In the genomic region with DNA sequence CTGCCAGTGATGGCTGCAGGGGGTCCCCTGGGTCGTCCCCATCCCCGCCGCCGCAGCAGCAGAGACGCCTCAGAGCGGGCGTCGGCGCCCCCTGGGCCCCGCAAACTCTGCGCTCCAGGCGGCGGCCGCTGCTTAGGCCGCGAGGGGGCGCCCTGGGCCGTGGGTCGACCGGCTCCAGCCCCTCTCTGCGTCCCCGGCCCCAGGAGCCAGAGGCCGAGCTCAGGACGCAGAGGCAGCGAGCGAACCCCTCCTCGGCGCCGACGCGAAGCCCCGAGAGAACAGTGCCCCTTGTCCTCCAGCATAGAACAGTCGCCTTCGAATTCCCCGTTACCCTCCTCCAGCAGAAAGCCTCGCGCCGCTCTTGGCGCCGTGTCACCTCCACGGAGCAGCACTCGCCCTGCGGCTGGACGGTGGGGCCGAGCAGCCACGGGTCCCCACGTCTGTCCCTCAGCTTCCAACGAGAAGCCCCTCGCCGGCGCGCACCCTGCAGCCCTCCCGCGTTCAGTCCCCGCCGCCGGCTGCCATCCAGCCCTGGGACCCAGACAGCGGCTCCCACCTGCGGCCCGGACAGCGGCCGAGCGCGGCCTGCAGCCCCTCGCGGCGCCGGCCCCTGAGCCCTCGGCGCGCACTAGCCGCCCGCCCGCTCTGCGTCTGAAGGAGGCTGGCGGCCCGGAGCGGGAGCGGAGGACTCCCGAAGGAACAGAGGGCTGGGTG, we compare ENCODE assay signal across 1 cellular context.
TF ChIP-seq lines count a peak whose summit lies in the region.

No MANE protein-coding gene starts in this region.

TF ChIP-seq in WTC11, 78 proteins besides CTCF, POLR2A, EP300 and RAD21 (continued from another document and continues in another):
- TF ChIP-seq E2F1 (CRISPR knock-in tag; IDR thresholded peaks at IDR 0.05) (no peak), CBFB (CRISPR knock-in tag; IDR thresholded peaks at IDR 0.05; ENCODE audit: low read depth) (no peak), ESRRA (CRISPR knock-in tag; IDR thresholded peaks at IDR 0.05; ENCODE audit: borderline replicate concordance) (no peak), ZBTB21 (CRISPR knock-in tag; IDR thresholded peaks at IDR 0.05; ENCODE audit: borderline replicate concordance) (0 out of 2 replicates have a peak, but pooled peaks have one; percentile 35), GRHL2 (CRISPR knock-in tag; IDR thresholded peaks at IDR 0.05; ENCODE audit: insufficient replicate concordance, severe bottlenecking) (no peak), TCF7 (CRISPR knock-in tag; IDR thresholded peaks at IDR 0.05; ENCODE audit: low read depth) (no peak), HMGXB4 (CRISPR knock-in tag; IDR thresholded peaks at IDR 0.05) (peak; percentile 100), USF1 (CRISPR knock-in tag; IDR thresholded peaks at IDR 0.05) (no peak), ZNF416 (CRISPR knock-in tag; IDR thresholded peaks at IDR 0.05) (no peak), RELA (CRISPR knock-in tag; IDR thresholded peaks at IDR 0.05; ENCODE audit: borderline replicate concordance) (0 out of 2 replicates have a peak, but pooled peaks have one; percentile 65), TP53 (CRISPR knock-in tag; IDR thresholded peaks at IDR 0.05) (0 out of 2 replicates have a peak, but pooled peaks have one; percentile 47), KAT7 (CRISPR knock-in tag; IDR thresholded peaks at IDR 0.05; ENCODE audit: borderline replicate concordance) (no peak; the same call in 1 of the 2 replicates), ZSCAN18 (CRISPR knock-in tag; IDR thresholded peaks at IDR 0.05) (no peak), FOXJ3 (CRISPR knock-in tag; IDR thresholded peaks at IDR 0.05; ENCODE audit: borderline replicate concordance) (no peak), SMAD3 (CRISPR knock-in tag; IDR thresholded peaks at IDR 0.05; ENCODE audit: borderline replicate concordance) (no peak), PRRX2 (CRISPR knock-in tag; IDR thresholded peaks at IDR 0.05) (no peak), SOX15 (CRISPR knock-in tag; IDR thresholded peaks at IDR 0.05) (no peak), NR1H2 (CRISPR knock-in tag; IDR thresholded peaks at IDR 0.05) (no peak), CREB1 (CRISPR knock-in tag; IDR thresholded peaks at IDR 0.05) (no peak), SP1 (CRISPR knock-in tag; conservative IDR thresholded peaks at IDR 0.05) (no peak; the same call in 1 of the 2 replicates), ETV6 (CRISPR knock-in tag; IDR thresholded peaks at IDR 0.05) (0 out of 2 replicates have a peak, but pooled peaks have one; percentile 58), FOXP1 (CRISPR knock-in tag; IDR thresholded peaks at IDR 0.05; ENCODE audit: borderline replicate concordance) (no peak), ZNF232 (CRISPR knock-in tag; IDR thresholded peaks at IDR 0.05) (no peak), ZNF263 (CRISPR knock-in tag; IDR thresholded peaks at IDR 0.05; ENCODE audit: low read depth) (no peak)
- TF ChIP-seq, protein P1, sequence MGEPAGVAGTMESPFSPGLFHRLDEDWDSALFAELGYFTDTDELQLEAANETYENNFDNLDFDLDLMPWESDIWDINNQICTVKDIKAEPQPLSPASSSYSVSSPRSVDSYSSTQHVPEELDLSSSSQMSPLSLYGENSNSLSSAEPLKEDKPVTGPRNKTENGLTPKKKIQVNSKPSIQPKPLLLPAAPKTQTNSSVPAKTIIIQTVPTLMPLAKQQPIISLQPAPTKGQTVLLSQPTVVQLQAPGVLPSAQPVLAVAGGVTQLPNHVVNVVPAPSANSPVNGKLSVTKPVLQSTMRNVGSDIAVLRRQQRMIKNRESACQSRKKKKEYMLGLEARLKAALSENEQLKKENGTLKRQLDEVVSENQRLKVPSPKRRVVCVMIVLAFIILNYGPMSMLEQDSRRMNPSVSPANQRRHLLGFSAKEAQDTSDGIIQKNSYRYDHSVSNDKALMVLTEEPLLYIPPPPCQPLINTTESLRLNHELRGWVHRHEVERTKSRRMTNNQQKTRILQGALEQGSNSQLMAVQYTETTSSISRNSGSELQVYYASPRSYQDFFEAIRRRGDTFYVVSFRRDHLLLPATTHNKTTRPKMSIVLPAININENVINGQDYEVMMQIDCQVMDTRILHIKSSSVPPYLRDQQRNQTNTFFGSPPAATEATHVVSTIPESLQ (CRISPR knock-in tag; IDR thresholded peaks at IDR 0.05), result no peak
- TF ChIP-seq, protein P2, sequence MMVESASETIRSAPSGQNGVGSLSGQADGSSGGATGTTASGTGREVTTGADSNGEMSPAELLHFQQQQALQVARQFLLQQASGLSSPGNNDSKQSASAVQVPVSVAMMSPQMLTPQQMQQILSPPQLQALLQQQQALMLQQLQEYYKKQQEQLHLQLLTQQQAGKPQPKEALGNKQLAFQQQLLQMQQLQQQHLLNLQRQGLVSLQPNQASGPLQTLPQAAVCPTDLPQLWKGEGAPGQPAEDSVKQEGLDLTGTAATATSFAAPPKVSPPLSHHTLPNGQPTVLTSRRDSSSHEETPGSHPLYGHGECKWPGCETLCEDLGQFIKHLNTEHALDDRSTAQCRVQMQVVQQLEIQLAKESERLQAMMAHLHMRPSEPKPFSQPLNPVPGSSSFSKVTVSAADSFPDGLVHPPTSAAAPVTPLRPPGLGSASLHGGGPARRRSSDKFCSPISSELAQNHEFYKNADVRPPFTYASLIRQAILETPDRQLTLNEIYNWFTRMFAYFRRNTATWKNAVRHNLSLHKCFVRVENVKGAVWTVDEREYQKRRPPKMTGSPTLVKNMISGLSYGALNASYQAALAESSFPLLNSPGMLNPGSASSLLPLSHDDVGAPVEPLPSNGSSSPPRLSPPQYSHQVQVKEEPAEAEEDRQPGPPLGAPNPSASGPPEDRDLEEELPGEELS (CRISPR knock-in tag; IDR thresholded peaks at IDR 0.05), result no peak
- TF ChIP-seq, protein P3, sequence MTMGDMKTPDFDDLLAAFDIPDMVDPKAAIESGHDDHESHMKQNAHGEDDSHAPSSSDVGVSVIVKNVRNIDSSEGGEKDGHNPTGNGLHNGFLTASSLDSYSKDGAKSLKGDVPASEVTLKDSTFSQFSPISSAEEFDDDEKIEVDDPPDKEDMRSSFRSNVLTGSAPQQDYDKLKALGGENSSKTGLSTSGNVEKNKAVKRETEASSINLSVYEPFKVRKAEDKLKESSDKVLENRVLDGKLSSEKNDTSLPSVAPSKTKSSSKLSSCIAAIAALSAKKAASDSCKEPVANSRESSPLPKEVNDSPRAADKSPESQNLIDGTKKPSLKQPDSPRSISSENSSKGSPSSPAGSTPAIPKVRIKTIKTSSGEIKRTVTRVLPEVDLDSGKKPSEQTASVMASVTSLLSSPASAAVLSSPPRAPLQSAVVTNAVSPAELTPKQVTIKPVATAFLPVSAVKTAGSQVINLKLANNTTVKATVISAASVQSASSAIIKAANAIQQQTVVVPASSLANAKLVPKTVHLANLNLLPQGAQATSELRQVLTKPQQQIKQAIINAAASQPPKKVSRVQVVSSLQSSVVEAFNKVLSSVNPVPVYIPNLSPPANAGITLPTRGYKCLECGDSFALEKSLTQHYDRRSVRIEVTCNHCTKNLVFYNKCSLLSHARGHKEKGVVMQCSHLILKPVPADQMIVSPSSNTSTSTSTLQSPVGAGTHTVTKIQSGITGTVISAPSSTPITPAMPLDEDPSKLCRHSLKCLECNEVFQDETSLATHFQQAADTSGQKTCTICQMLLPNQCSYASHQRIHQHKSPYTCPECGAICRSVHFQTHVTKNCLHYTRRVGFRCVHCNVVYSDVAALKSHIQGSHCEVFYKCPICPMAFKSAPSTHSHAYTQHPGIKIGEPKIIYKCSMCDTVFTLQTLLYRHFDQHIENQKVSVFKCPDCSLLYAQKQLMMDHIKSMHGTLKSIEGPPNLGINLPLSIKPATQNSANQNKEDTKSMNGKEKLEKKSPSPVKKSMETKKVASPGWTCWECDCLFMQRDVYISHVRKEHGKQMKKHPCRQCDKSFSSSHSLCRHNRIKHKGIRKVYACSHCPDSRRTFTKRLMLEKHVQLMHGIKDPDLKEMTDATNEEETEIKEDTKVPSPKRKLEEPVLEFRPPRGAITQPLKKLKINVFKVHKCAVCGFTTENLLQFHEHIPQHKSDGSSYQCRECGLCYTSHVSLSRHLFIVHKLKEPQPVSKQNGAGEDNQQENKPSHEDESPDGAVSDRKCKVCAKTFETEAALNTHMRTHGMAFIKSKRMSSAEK (CRISPR knock-in tag; IDR thresholded peaks at IDR 0.05; ENCODE audit: borderline replicate concordance), result no peak
- TF ChIP-seq, protein P4, sequence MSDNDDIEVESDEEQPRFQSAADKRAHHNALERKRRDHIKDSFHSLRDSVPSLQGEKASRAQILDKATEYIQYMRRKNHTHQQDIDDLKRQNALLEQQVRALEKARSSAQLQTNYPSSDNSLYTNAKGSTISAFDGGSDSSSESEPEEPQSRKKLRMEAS (CRISPR knock-in tag; IDR thresholded peaks at IDR 0.05), result peak; percentile 24
- TF ChIP-seq, protein P5, sequence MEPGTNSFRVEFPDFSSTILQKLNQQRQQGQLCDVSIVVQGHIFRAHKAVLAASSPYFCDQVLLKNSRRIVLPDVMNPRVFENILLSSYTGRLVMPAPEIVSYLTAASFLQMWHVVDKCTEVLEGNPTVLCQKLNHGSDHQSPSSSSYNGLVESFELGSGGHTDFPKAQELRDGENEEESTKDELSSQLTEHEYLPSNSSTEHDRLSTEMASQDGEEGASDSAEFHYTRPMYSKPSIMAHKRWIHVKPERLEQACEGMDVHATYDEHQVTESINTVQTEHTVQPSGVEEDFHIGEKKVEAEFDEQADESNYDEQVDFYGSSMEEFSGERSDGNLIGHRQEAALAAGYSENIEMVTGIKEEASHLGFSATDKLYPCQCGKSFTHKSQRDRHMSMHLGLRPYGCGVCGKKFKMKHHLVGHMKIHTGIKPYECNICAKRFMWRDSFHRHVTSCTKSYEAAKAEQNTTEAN (CRISPR knock-in tag; IDR thresholded peaks at IDR 0.05), result 0 out of 2 replicates have a peak, but pooled peaks have one; percentile 41
- TF ChIP-seq, protein P6, sequence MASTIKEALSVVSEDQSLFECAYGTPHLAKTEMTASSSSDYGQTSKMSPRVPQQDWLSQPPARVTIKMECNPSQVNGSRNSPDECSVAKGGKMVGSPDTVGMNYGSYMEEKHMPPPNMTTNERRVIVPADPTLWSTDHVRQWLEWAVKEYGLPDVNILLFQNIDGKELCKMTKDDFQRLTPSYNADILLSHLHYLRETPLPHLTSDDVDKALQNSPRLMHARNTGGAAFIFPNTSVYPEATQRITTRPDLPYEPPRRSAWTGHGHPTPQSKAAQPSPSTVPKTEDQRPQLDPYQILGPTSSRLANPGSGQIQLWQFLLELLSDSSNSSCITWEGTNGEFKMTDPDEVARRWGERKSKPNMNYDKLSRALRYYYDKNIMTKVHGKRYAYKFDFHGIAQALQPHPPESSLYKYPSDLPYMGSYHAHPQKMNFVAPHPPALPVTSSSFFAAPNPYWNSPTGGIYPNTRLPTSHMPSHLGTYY (CRISPR knock-in tag; IDR thresholded peaks at IDR 0.05), result no peak
- TF ChIP-seq, protein P7, sequence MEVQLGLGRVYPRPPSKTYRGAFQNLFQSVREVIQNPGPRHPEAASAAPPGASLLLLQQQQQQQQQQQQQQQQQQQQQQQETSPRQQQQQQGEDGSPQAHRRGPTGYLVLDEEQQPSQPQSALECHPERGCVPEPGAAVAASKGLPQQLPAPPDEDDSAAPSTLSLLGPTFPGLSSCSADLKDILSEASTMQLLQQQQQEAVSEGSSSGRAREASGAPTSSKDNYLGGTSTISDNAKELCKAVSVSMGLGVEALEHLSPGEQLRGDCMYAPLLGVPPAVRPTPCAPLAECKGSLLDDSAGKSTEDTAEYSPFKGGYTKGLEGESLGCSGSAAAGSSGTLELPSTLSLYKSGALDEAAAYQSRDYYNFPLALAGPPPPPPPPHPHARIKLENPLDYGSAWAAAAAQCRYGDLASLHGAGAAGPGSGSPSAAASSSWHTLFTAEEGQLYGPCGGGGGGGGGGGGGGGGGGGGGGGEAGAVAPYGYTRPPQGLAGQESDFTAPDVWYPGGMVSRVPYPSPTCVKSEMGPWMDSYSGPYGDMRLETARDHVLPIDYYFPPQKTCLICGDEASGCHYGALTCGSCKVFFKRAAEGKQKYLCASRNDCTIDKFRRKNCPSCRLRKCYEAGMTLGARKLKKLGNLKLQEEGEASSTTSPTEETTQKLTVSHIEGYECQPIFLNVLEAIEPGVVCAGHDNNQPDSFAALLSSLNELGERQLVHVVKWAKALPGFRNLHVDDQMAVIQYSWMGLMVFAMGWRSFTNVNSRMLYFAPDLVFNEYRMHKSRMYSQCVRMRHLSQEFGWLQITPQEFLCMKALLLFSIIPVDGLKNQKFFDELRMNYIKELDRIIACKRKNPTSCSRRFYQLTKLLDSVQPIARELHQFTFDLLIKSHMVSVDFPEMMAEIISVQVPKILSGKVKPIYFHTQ (CRISPR knock-in tag; IDR thresholded peaks at IDR 0.05), result no peak
